ENCODE assay signal across 8 cellular contexts in the genomic region with DNA sequence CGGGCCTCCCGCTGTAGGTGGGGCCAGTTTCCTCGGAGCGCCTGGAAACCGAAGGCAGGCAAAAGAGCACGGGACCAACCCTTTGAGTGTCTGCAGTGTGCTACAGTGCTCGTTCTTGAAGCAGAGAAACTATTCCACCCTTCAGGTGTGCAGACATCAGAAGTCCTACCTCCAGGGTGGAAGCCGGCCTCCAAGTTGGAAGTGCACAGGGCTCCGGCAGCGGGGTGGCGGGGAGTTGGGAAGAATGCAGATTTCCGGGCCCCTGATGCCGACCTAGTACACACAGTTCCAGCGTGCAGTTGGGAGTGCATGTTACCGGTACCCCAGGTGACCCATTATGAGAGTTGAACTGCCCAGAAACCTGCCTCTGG. TPM values are rescaled to one million over a fixed set of nuclear protein-coding genes. Genes with fewer than 3 reads are reported as not detected.
DNase-seq lines count a peak whose midpoint lies in the region; ATAC-seq and TF ChIP-seq lines count a peak whose summit lies in the region.

No MANE protein-coding gene starts in this region.

- TF ChIP-seq CTCF in heart right ventricle (IDR thresholded peaks at IDR 0.05) (no peak), breast epithelium (IDR thresholded peaks at IDR 0.05) (no peak), vagina (IDR thresholded peaks at IDR 0.05) (no peak)

- no peak for TF ChIP-seq POLR2A in breast epithelium (IDR thresholded peaks at IDR 0.05)
- TF ChIP-seq POLR2A in vagina (IDR thresholded peaks at IDR 0.05) = no peak

- DNase-seq in heart right ventricle = no peak
- no peak for DNase-seq in cardiac septum (ENCODE audit: low spot score)
- DNase-seq in breast epithelium (ENCODE audit: low spot score in 2 of 2) = no peak
- no peak for DNase-seq in vagina (ENCODE audit: extremely low spot score in 2 of 2)
- DNase-seq in SW 1271 (lab: John Stamatoyannopoulos, UW) = no peak
- DNase-seq in KG1 (lab: John Stamatoyannopoulos, UW) = no peak

- H3K4me1 ChIP-seq in heart right ventricle (peaks cover 40 to 73% (median 68%) of the 10 kb centered on the region in 9 donors), breast epithelium (peaks cover 0 to 4% of the 10 kb centered on the region in 2 donors), mononuclear cell (ENCODE audit: insufficient read depth, low read length) (peaks cover 69% of the 10 kb centered on the region), vagina (peaks cover 69% of the 10 kb centered on the region)

- intact Hi-C loops in heart right ventricle (cut with DNase I) (loop anchor here in 9 of 10 donors (2.0 to 10.0 kb wide), 12 partner anchors 33 to 335 kb away; a partner anchor contains a TSS), cardiac septum (cut with DNase I) (loop anchor here (2.0 to 5.0 kb wide), 4 partner anchors 35 to 337 kb away; a partner anchor contains a TSS), breast epithelium (cut with DNase I; ENCODE audit: low total_unique reads) (loop anchor here (10.0 kb wide), 1 partner anchor 65 kb away; no protein-coding TSS in a partner anchor), vagina (cut with DNase I) (loop anchor here (2.0 to 10.0 kb wide), 3 partner anchors 35 to 155 kb away; no protein-coding TSS in a partner anchor)

- no peak for ATAC-seq in heart right ventricle
- no peak for ATAC-seq in GM18511 (IDR thresholded peaks at IDR 0.05; ENCODE audit: unreplicated experiment)

- 44 to 50% methylated on average over 15 of the region's 15 CpGs for WGBS in heart right ventricle, 2 donors

- no peaks in the 10 kb centered on the region for H3K36me3 ChIP-seq in heart right ventricle
- H3K36me3 ChIP-seq in breast epithelium = no peaks in the 10 kb centered on the region
- H3K36me3 ChIP-seq in vagina = no peaks in the 10 kb centered on the region

- no peaks in the 10 kb centered on the region for H3K9me3 ChIP-seq in heart right ventricle
- H3K9me3 ChIP-seq in breast epithelium = no peaks in the 10 kb centered on the region
- no peaks in the 10 kb centered on the region for H3K9me3 ChIP-seq in mononuclear cell (ENCODE audit: low read depth, low read length)
- no peaks in the 10 kb centered on the region for H3K9me3 ChIP-seq in vagina

- peak overlapping the region in 9 of 10 donors; percentile 77 to 96 (median 91) for H3K4me3 ChIP-seq in heart right ventricle
- peak overlapping the region; percentile 70 to 87 (median 85) for H3K4me3 ChIP-seq in breast epithelium
- H3K4me3 ChIP-seq in mononuclear cell (ENCODE audit: low read length) = peak overlapping the region; percentile 82
- peak overlapping the region; percentile 56 to 77 for H3K4me3 ChIP-seq in vagina

- peak overlapping the region in 8 of 10 donors; percentile 99 to 100 (median 100) for H3K27ac ChIP-seq in heart right ventricle
- H3K27ac ChIP-seq in breast epithelium = peak overlapping the region; percentile 98
- peak overlapping the region; percentile 90 for H3K27ac ChIP-seq in vagina

- H3K27me3 ChIP-seq in heart right ventricle (no peaks in the 10 kb centered on the region), breast epithelium (no peaks in the 10 kb centered on the region), mononuclear cell (ENCODE audit: insufficient read depth, low read length) (no peaks in the 10 kb centered on the region), vagina (no peaks in the 10 kb centered on the region)

RNA-seq across cellular contexts. Expression of a gene that starts 3.0 kb away (rescaled TPM):
- total RNA-seq in heart right ventricle (100 to 1,000 TPM in 1 of 10 donors, 10 to 100 TPM in 9; 28.4 to 101 (median 49.4) TPM), cardiac septum (35.7 TPM), breast epithelium (10 to 100 TPM; 26.3 to 52.2 (median 28.2) TPM), mononuclear cell (151 TPM), vagina (30.9 TPM)
- polyA plus RNA-seq in heart right ventricle = 10 to 100 TPM; 32.9 to 44.0 TPM
